ENCODE assay signal across 20 cellular contexts in genomic region chr7:6641305-6642035, GRCh38.
"Had no signal": no experiment of that assay in that cellular context is flagged by ENCODE, and none has a peak within 500 bp of the region (broad histone marks: within the 10 kb centered on the region; RNA-seq: fewer than 3 reads in every experiment).

No MANE protein-coding gene starts in this region.

- H3K27me3 Mint-ChIP-seq: naive thymus-derived CD4-positive, alpha-beta T cell; T-cell had no signal

- H3K9me3 Mint-ChIP-seq: immature natural killer cell; naive thymus-derived CD4-positive, alpha-beta T cell; T-cell had no signal

- DNase-seq: activated CD4-positive, alpha-beta T cell treated with anti-CD3 and anti-CD28 coated beads for 48 hours; activated CD4-positive, CD25-positive, alpha-beta regulatory T cell; activated CD8-positive, alpha-beta memory T cell treated with anti-CD3 and anti-CD28 coated beads for 24 hours; activated CD8-positive, alpha-beta memory T cell treated with anti-CD3 and anti-CD28 coated beads, Interleukin-2, amount 50 U/mL, for 48 hours; activated gamma-delta T cell treated with Interleukin-2 at 50 U/mL for 16 hours; aorta; cortex of kidney; effector CD4-positive, alpha-beta T cell; esophagus squamous epithelium; immature natural killer cell; left cardiac atrium; mesenchymal stem cell; naive thymus-derived CD4-positive, alpha-beta T cell; spleen; stimulated activated CD4-positive, alpha-beta T cell treated with anti-CD3 and anti-CD28 coated beads, Interleukin-4, amount 100 ng/mL, for 4 hours; stimulated activated naive CD4-positive, alpha-beta T cell treated with Interleukin-2 at 50 U/mL for 16 hours; T-cell; T1000; thyroid gland; uterus had no signal

- H3K4me3 Mint-ChIP-seq: immature natural killer cell, T-cell had no signal

- ATAC-seq: naive thymus-derived CD4-positive, alpha-beta T cell; T-cell had no signal
